9 cellular contexts compared by ENCODE assay signal in genomic region chr4:117700111-117700892, GRCh38.
DNase-seq lines count a peak whose midpoint lies in the region; ATAC-seq and TF ChIP-seq lines count a peak whose summit lies in the region.
"Had no signal": no experiment of that assay in that cellular context is flagged by ENCODE, and none has a peak within 500 bp of the region (broad histone marks: within the 10 kb centered on the region; RNA-seq: fewer than 3 reads in every experiment).

No MANE protein-coding gene starts in this region.

- no peaks in the 10 kb centered on the region for H4K20me1 ChIP-seq in neural progenitor cell (ENCODE audit: low read depth)

- H3K4me1 Mint-ChIP-seq in neural progenitor cell = no peaks in the 10 kb centered on the region
- H3K4me1 Mint-ChIP-seq in stimulated activated effector memory CD8-positive, alpha-beta T cell treated with anti-CD3 and anti-CD28 coated beads, Interleukin-12 subunit alpha, Interleukin-12 subunit beta, amount 100 ng/mL, for 72 hours = no peaks in the 10 kb centered on the region
- H3K4me1 Mint-ChIP-seq: activated naive CD4-positive, alpha-beta T cell treated with anti-CD3 and anti-CD28 coated beads, Interleukin-2, amount 50 U/mL, for 24 hours had no signal

- no peak overlapping the region for H3K4me3 Mint-ChIP-seq in neural progenitor cell
- H3K4me3 Mint-ChIP-seq in stimulated activated effector memory CD8-positive, alpha-beta T cell treated with anti-CD3 and anti-CD28 coated beads, Interleukin-12 subunit alpha, Interleukin-12 subunit beta, amount 100 ng/mL, for 72 hours = no peak overlapping the region
- H3K4me3 Mint-ChIP-seq: activated naive CD4-positive, alpha-beta T cell treated with anti-CD3 and anti-CD28 coated beads, Interleukin-2, amount 50 U/mL, for 24 hours had no signal

- peak; percentile 61 for TF ChIP-seq CTCF in neural progenitor cell (IDR thresholded peaks at IDR 0.05)

- intact Hi-C loops in posterior cingulate gyrus (cut with DNase I) = no loop called here

- no peaks in the 10 kb centered on the region for H3K4me1 ChIP-seq in neural progenitor cell

- no peak overlapping the region for H3K4me3 ChIP-seq in neural progenitor cell

- H3K9ac ChIP-seq in neural progenitor cell = no peak overlapping the region

- peaks cover 5% of the 10 kb centered on the region for H3K27me3 Mint-ChIP-seq in neural progenitor cell (ENCODE audit: insufficient read depth, low read depth)
- H3K27me3 Mint-ChIP-seq: activated naive CD4-positive, alpha-beta T cell treated with anti-CD3 and anti-CD28 coated beads, Interleukin-2, amount 50 U/mL, for 24 hours had no signal

- no peaks in the 10 kb centered on the region for H3K27me3 ChIP-seq in neural progenitor cell

- no peaks in the 10 kb centered on the region for H3K79me2 ChIP-seq in neural progenitor cell (ENCODE audit: low read depth)

- no peak overlapping the region for H2AFZ ChIP-seq in neural progenitor cell (replicated peaks)

- no peaks in the 10 kb centered on the region for H3K36me3 ChIP-seq in neural progenitor cell

- no peak overlapping the region for H3K27ac ChIP-seq in neural progenitor cell

- peak; percentile 35 for DNase-seq in DMS53 (lab: John Stamatoyannopoulos, UW)
- DNase-seq in DMS53 treated with DMSO at 0.1 percent for 48 hours (lab: John Stamatoyannopoulos, UW; ENCODE audit: unreplicated experiment) = no peak
- DNase-seq in SW480 (ENCODE audit: low spot score) = peak; percentile 1
- DNase-seq in neural progenitor cell (ENCODE audit: low spot score) = no peak
- DNase-seq in AG20443 (ENCODE audit: low spot score) = no peak
- DNase-seq in stimulated activated effector memory CD8-positive, alpha-beta T cell treated with anti-CD3 and anti-CD28 coated beads, Interleukin-12 subunit alpha, Interleukin-12 subunit beta, amount 100 ng/mL, for 72 hours (ENCODE audit: low spot score in 2 of 2) = no peak
- no peak for DNase-seq in posterior cingulate gyrus

- H3K9me3 ChIP-seq in neural progenitor cell (ENCODE audit: low read depth) = no peaks in the 10 kb centered on the region

- H3K27ac Mint-ChIP-seq in neural progenitor cell = no peak overlapping the region
- no peak overlapping the region for H3K27ac Mint-ChIP-seq in stimulated activated effector memory CD8-positive, alpha-beta T cell treated with anti-CD3 and anti-CD28 coated beads, Interleukin-12 subunit alpha, Interleukin-12 subunit beta, amount 100 ng/mL, for 72 hours
- H3K27ac Mint-ChIP-seq: activated naive CD4-positive, alpha-beta T cell treated with anti-CD3 and anti-CD28 coated beads, Interleukin-2, amount 50 U/mL, for 24 hours had no signal

- peak; percentile 59 for ATAC-seq in HG03066 (IDR thresholded peaks at IDR 0.05; ENCODE audit: low read depth, unreplicated experiment)
- ATAC-seq in stimulated activated effector memory CD8-positive, alpha-beta T cell treated with anti-CD3 and anti-CD28 coated beads, Interleukin-12 subunit alpha, Interleukin-12 subunit beta, amount 100 ng/mL, for 72 hours = no peak

- no peak overlapping the region for H3K4me2 ChIP-seq in neural progenitor cell

- no peaks in the 10 kb centered on the region for H3K36me3 Mint-ChIP-seq in neural progenitor cell
- H3K36me3 Mint-ChIP-seq in stimulated activated effector memory CD8-positive, alpha-beta T cell treated with anti-CD3 and anti-CD28 coated beads, Interleukin-12 subunit alpha, Interleukin-12 subunit beta, amount 100 ng/mL, for 72 hours = no peaks in the 10 kb centered on the region
- H3K36me3 Mint-ChIP-seq: activated naive CD4-positive, alpha-beta T cell treated with anti-CD3 and anti-CD28 coated beads, Interleukin-2, amount 50 U/mL, for 24 hours had no signal

- no peaks in the 10 kb centered on the region for H3F3A ChIP-seq in neural progenitor cell (ENCODE audit: low read depth)

- H3K9me3 Mint-ChIP-seq in neural progenitor cell = no peaks in the 10 kb centered on the region
- H3K9me3 Mint-ChIP-seq in stimulated activated effector memory CD8-positive, alpha-beta T cell treated with anti-CD3 and anti-CD28 coated beads, Interleukin-12 subunit alpha, Interleukin-12 subunit beta, amount 100 ng/mL, for 72 hours = peaks cover 3% of the 10 kb centered on the region
- H3K9me3 Mint-ChIP-seq: activated naive CD4-positive, alpha-beta T cell treated with anti-CD3 and anti-CD28 coated beads, Interleukin-2, amount 50 U/mL, for 24 hours had no signal

Comparison
In these comparisons a context has a peak if more than half of its experiments do, and no peak if none do; other contexts are left out.
1. DNase-seq: peak in DMS53 (single experiment) and SW480 (single experiment); none in DMS53 treated with DMSO at 0.1 percent for 48 hours (single experiment), neural progenitor cell (single experiment), AG20443 (single experiment), stimulated activated effector memory CD8-positive, alpha-beta T cell treated with anti-CD3 and anti-CD28 coated beads, Interleukin-12 subunit alpha, Interleukin-12 subunit beta, amount 100 ng/mL, for 72 hours (0 of 2) and posterior cingulate gyrus (0 of 10).